10 cellular contexts compared by ENCODE assay signal in genomic region chr15:63509933-63510547, GRCh38. TPM values are rescaled to one million over a fixed set of nuclear protein-coding genes. Genes with fewer than 3 reads are reported as not detected.
DNase-seq lines count a peak whose midpoint lies in the region; ATAC-seq, FAIRE-seq and TF ChIP-seq lines count a peak whose summit lies in the region.
"Had no signal": no experiment of that assay in that cellular context is flagged by ENCODE, and none has a peak within 500 bp of the region (broad histone marks: within the 10 kb centered on the region; RNA-seq: fewer than 3 reads in every experiment).

No MANE protein-coding gene starts in this region.

- peak; percentile 63 for ATAC-seq in SK-N-SH treated with all-trans-retinoic acid at 6 μM for 48 hours

- DNase-seq in H54 (ENCODE audit: insufficient read length, low spot score) (no peak), epithelial cell of prostate (ENCODE audit: low read depth, low spot score) (no peak), skeletal muscle cell (ENCODE audit: low read depth) (peak; percentile 49), cerebellar cortex (ENCODE audit: low spot score) (no peak), G401 (ENCODE audit: low spot score) (no peak), NAMALWA (ENCODE audit: low spot score) (no peak), GM20000 (ENCODE audit: low spot score) (no peak)
- DNase-seq: thyroid gland had no signal

- in situ Hi-C loops in G401 (cut with HindIII; ENCODE audit: low sequenced_read_pairs) = no loop called here

- peak; percentile 90 for FAIRE-seq in H54 (lab: Jason Lieb, UNC)

- TF ChIP-seq POLR2A in H54 (IDR thresholded peaks at IDR 0.05; ENCODE audit: low read depth, low read length) = no peak

- H3K4me3 ChIP-seq in skeletal muscle cell (ENCODE audit: low read depth, low read length) = no peak overlapping the region
- H3K4me3 ChIP-seq: thyroid gland had no signal

- no peak for TF ChIP-seq CTCF in GM20000 (IDR thresholded peaks at IDR 0.05; ENCODE audit: extremely low read depth, missing control alignments)

- H3K27ac ChIP-seq in epithelial cell of prostate = peak overlapping the region; percentile 67
- H3K27ac ChIP-seq: VCaP had no signal

TF ChIP-seq in SK-N-SH treated with all-trans-retinoic acid at 6 μM for 48 hours, 23 proteins besides CTCF, POLR2A, EP300 and RAD21:
- no peak for TF ChIP-seq ZFP30 (CRISPR knock-in tag; IDR thresholded peaks at IDR 0.05)
- no peak for TF ChIP-seq POU6F1 (CRISPR knock-in tag; IDR thresholded peaks at IDR 0.05; ENCODE audit: borderline replicate concordance, low read depth)
- no peak for TF ChIP-seq ZFP3 (CRISPR knock-in tag; IDR thresholded peaks at IDR 0.05)
- no peak for TF ChIP-seq BACH2 (CRISPR knock-in tag; IDR thresholded peaks at IDR 0.05; ENCODE audit: borderline replicate concordance)
- no peak for TF ChIP-seq ZC3H10 (CRISPR knock-in tag; IDR thresholded peaks at IDR 0.05)
- no peak for TF ChIP-seq RARB (CRISPR knock-in tag; IDR thresholded peaks at IDR 0.05)
- no peak for TF ChIP-seq TOX (CRISPR knock-in tag; IDR thresholded peaks at IDR 0.05; ENCODE audit: borderline replicate concordance)
- TF ChIP-seq TSHZ2 (CRISPR knock-in tag; IDR thresholded peaks at IDR 0.05) = no peak
- no peak for TF ChIP-seq TCF4 (CRISPR knock-in tag; IDR thresholded peaks at IDR 0.05; ENCODE audit: borderline replicate concordance)
- no peak for TF ChIP-seq SNAI2 (CRISPR knock-in tag; IDR thresholded peaks at IDR 0.05)
- TF ChIP-seq CSDC2 (CRISPR knock-in tag; IDR thresholded peaks at IDR 0.05) = no peak
- no peak for TF ChIP-seq PATZ1 (CRISPR knock-in tag; IDR thresholded peaks at IDR 0.05; ENCODE audit: borderline replicate concordance)
- TF ChIP-seq OSR1 (CRISPR knock-in tag; IDR thresholded peaks at IDR 0.05) = no peak
- no peak for TF ChIP-seq PPARA (CRISPR knock-in tag; IDR thresholded peaks at IDR 0.05; ENCODE audit: borderline replicate concordance)
- TF ChIP-seq CSRNP3 (CRISPR knock-in tag; IDR thresholded peaks at IDR 0.05) = no peak
- TF ChIP-seq ESRRG (CRISPR knock-in tag; IDR thresholded peaks at IDR 0.05) = no peak
- TF ChIP-seq ZNF70 (CRISPR knock-in tag; IDR thresholded peaks at IDR 0.05) = no peak
- no peak for TF ChIP-seq ZNF565 (CRISPR knock-in tag; conservative IDR thresholded peaks at IDR 0.05; ENCODE audit: low read depth)
- no peak for TF ChIP-seq CREB5 (CRISPR knock-in tag; IDR thresholded peaks at IDR 0.05; ENCODE audit: low read depth)
TF ChIP-seq in SK-N-SH treated with all-trans-retinoic acid at 6 μM for 48 hours: peak in this region for 0.

RNA-seq across cellular contexts. Expression of gene USP3, which starts 5.6 kb away (rescaled TPM):
- 27.3 and 28.5 TPM in 2 replicates for total RNA-seq in G401 (2014; rRNA removed; shearing (Covaris generic))
